8 cellular contexts compared by ENCODE assay signal in the genomic region with DNA sequence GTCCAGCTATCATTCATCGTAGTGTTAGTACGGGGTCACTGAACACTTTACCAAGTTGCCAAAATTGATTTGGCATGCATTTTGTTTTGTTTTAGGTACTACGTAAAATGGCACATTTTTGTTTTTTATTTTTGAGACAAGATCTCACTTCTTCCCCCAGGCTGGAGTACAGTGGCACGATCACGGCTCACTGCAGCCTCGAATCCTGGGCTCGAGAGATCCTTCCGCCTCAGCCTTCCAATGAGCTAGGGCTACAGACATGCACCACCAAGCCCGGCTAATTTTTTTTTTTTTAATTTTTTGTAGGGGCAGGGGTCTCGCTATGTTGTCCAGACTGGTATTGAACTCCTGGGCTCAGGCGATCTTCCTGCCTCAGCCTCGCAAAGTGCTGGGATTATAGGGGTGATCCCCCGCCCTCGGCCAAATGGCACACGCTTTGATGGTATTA. TPM values are rescaled to one million over a fixed set of nuclear protein-coding genes. Genes with fewer than 3 reads are reported as not detected.
DNase-seq lines count a peak whose midpoint lies in the region; FAIRE-seq and TF ChIP-seq lines count a peak whose summit lies in the region.

No MANE protein-coding gene starts in this region.

- no peak overlapping the region for H3K56ac ChIP-seq in H1 (replicated peaks; ENCODE audit: insufficient read length, low read depth, low read length)

- H3K27me3 Mint-ChIP-seq in nephron progenitor cell (ENCODE audit: low read depth, poor library complexity), result no peaks in the 10 kb centered on the region

- no peak overlapping the region for H2AK5ac ChIP-seq in H1 (ENCODE audit: low read depth, low read length)

- no peak for TF ChIP-seq RAD21 in H1 (IDR thresholded peaks at IDR 0.05 in 1 of 2, conservative IDR thresholded peaks at IDR 0.05 in 1 of 2; ENCODE audit: low read depth in 2 of 2, low read length in 2 of 2)

- no peak overlapping the region for H4K91ac ChIP-seq in H1 (replicated peaks; ENCODE audit: insufficient read length, low read length)

- no peak overlapping the region for H2BK20ac ChIP-seq in H1 (ENCODE audit: low read length)

- TF ChIP-seq POLR2A in H1 (IDR thresholded peaks at IDR 0.05; ENCODE audit: control extremely low read depth in 1 of 2, low read depth in 2 of 2, low read length in 2 of 2), result no peak

- H3K4me3 ChIP-seq in H1 (ENCODE audit: extremely low read depth in 1 of 4, insufficient read depth in 2 of 4, low read depth in 3 of 4, low read length in 4 of 4), result peak overlapping the region; percentile 70 to 80 (median 74)

- POLR2A ChIA-PET in H1 (lab: Charles Lee; ENCODE audit: partially characterized antibody), result interaction anchor here (0.5 to 2.8 kb wide), 11 partner anchors 9 to 814 kb away, joined by 3 to 13 read pairs (median 4); a partner anchor contains a TSS
- POLR2A ChIA-PET in GM10248 (lab: Yijun Ruan, JAX), result interaction anchor here (1.3 kb wide), 1 partner anchor 198 kb away, joined by 3 read pairs; no protein-coding TSS in a partner anchor

- CTCF ChIA-PET in H1 (lab: Charles Lee; ENCODE audit: partially characterized antibody), result interaction anchor here (0.6 to 2.5 kb wide), 20 partner anchors 9 to 966 kb away, joined by 3 to 15 read pairs (median 4); no protein-coding TSS in a partner anchor
- CTCF ChIA-PET in GM10248 (lab: Yijun Ruan, JAX), result interaction anchor here (0.8 to 4.1 kb wide), 11 partner anchors 10 to 281 kb away, joined by 3 to 39 read pairs (median 5); no protein-coding TSS in a partner anchor

- H3K79me2 ChIP-seq in H1 (ENCODE audit: control insufficient read depth in 1 of 2, insufficient read depth in 2 of 2, low read length in 2 of 2), result peaks cover 0 to 30% of the 10 kb centered on the region in 2 experiments; a peak in 2 of 4 replicates

- peaks cover 26% of the 10 kb centered on the region for H3K4me1 Mint-ChIP-seq in nephron progenitor cell

- no peaks in the 10 kb centered on the region; the same call in 1 of the 2 replicates for H3K79me1 ChIP-seq in H1 (ENCODE audit: low read depth, low read length)

- peak; percentile 10 for DNase-seq in NCI-H146 (lab: John Stamatoyannopoulos, UW)
- no peak for DNase-seq in NCI-H146 treated with DMSO at 0.1 percent for 48 hours (lab: John Stamatoyannopoulos, UW; ENCODE audit: unreplicated experiment)
- peak; percentile 61 for DNase-seq in RPMI7951 (ENCODE audit: low read depth)
- DNase-seq in H1 (ENCODE audit: low read depth in 1 of 2, low spot score in 2 of 2), result no peak
- no peak for DNase-seq in nephron progenitor cell
- DNase-seq in KBM-7, result no peak
- no peak for DNase-seq in HTR-8/SVneo (ENCODE audit: insufficient read length, low spot score)
- DNase-seq in GM10248 (ENCODE audit: extremely low spot score), result no peak

- H2AFZ ChIP-seq in H1 (ENCODE audit: low read length), result peak overlapping the region; percentile 64

- no peaks in the 10 kb centered on the region for H3K9me3 Mint-ChIP-seq in nephron progenitor cell

- H3K18ac ChIP-seq in H1 (ENCODE audit: extremely low read depth, low read length), result no peak overlapping the region; the same call in 1 of the 2 replicates

- FAIRE-seq in H1 (lab: Jason Lieb, UNC), result no peak
- FAIRE-seq in HTR-8/SVneo (lab: Jason Lieb, UNC), result no peak

- H3K27me3 ChIP-seq in H1 (replicated peaks in 1 of 4; ENCODE audit: control insufficient read depth in 3 of 4, extremely low read depth in 1 of 4, insufficient read depth in 3 of 4, low read length in 3 of 4), result no peaks in the 10 kb centered on the region

- no peak for TF ChIP-seq EP300 in H1 (IDR thresholded peaks at IDR 0.05; ENCODE audit: borderline replicate concordance in 1 of 2, low read depth in 2 of 2, low read length in 2 of 2)

- in situ Hi-C loops in KBM-7 (cut with MboI; ENCODE audit: low pct_unique_long_range_greater_than_20kb, low sequenced_read_pairs), result no loop called here

- no peak overlapping the region for H4K8ac ChIP-seq in H1 (ENCODE audit: extremely low read depth, insufficient read depth, low read length)

- H3K9ac ChIP-seq in H1 (replicated peaks in 1 of 4; ENCODE audit: extremely low read depth in 1 of 4, low read depth in 3 of 4, low read length in 3 of 4), result peak overlapping the region in 3 of 4 experiments; percentile 59 to 71 (median 67); a peak in 6 of 7 replicates

- peaks cover 6% of the 10 kb centered on the region; the same call in 1 of the 2 replicates for H3K23me2 ChIP-seq in H1 (ENCODE audit: low read depth, low read length)

- no peak overlapping the region for H3K14ac ChIP-seq in H1 (ENCODE audit: insufficient read length)

- TF ChIP-seq CTCF in H1 (IDR thresholded peaks at IDR 0.05; ENCODE audit: control extremely low read depth in 1 of 3, insufficient read depth in 1 of 3, low read depth in 1 of 3, low read length in 3 of 3), result no peak
- no peak for TF ChIP-seq CTCF in nephron progenitor cell (IDR thresholded peaks at IDR 0.05)
- TF ChIP-seq CTCF in GM10248 (IDR thresholded peaks at IDR 0.05; ENCODE audit: control extremely low read depth, extremely low read depth, low read depth, missing control alignments), result no peak

- H3K27ac ChIP-seq in H1 (ENCODE audit: low read depth, low read length), result peak overlapping the region; percentile 46

- H2BK12ac ChIP-seq in H1 (ENCODE audit: low read depth, low read length), result no peak overlapping the region

- H3K23ac ChIP-seq in H1 (ENCODE audit: insufficient read length), result no peak overlapping the region

- peaks cover 0 to 4% (median 0%) of the 10 kb centered on the region in 4 experiments; a peak in 3 of 7 replicates for H3K4me1 ChIP-seq in H1 (replicated peaks in 1 of 4; ENCODE audit: control insufficient read depth in 3 of 4, insufficient read depth in 4 of 4, low read length in 3 of 4)

- H4K5ac ChIP-seq in H1 (ENCODE audit: insufficient read length, low read depth, low read length), result peak overlapping the region; percentile 55

- H3K36me3 Mint-ChIP-seq in nephron progenitor cell (ENCODE audit: low read depth), result peaks cover 29% of the 10 kb centered on the region

- 0 out of 2 replicates have a peak overlapping the region, but pooled peaks have one; percentile 71 for H2BK5ac ChIP-seq in H1 (ENCODE audit: low read depth, low read length)

- 46% methylated on average over 15 of the region's 15 CpGs; no CpG with 5 or more reads in 1 of the 2 experiments for WGBS in H1 (ENCODE audit: extremely low coverage in 1 of 2, insufficient coverage in 1 of 2, insufficient read length in 1 of 2, insufficient replicate concordance in 2 of 2, low coverage in 1 of 2, low lambda C conversion rate in 2 of 2, missing lambda C conversion rate in 1 of 2), 2 experiments

- H3K9me3 ChIP-seq in H1 (ENCODE audit: insufficient read depth in 2 of 2, low read depth in 1 of 2, low read length in 1 of 2), result no peaks in the 10 kb centered on the region

- H3K4me2 ChIP-seq in H1 (ENCODE audit: insufficient read depth in 1 of 2, low read depth in 2 of 2, low read length in 2 of 2), result peak overlapping the region; percentile 67 to 86

- H2BK120ac ChIP-seq in H1 (replicated peaks; ENCODE audit: low read depth, low read length), result no peak overlapping the region

- peaks cover 14 to 20% (median 16%) of the 10 kb centered on the region in 4 experiments for H3K36me3 ChIP-seq in H1 (ENCODE audit: control insufficient read depth in 2 of 4, insufficient read depth in 4 of 4, low read length in 3 of 4)

- H2BK15ac ChIP-seq in H1 (ENCODE audit: low read length), result no peak overlapping the region

- peaks cover 0 to 3% of the 10 kb centered on the region in 2 experiments for H4K20me1 ChIP-seq in H1 (replicated peaks in 1 of 2; ENCODE audit: control insufficient read depth in 1 of 2, insufficient read depth in 2 of 2, low read length in 2 of 2)

- H3K4ac ChIP-seq in H1 (replicated peaks; ENCODE audit: insufficient read length, low read depth, low read length), result no peak overlapping the region

- peak overlapping the region; percentile 97 for H3K27ac Mint-ChIP-seq in nephron progenitor cell

- H3K4me3 Mint-ChIP-seq in nephron progenitor cell, result peak overlapping the region; percentile 90

TF ChIP-seq in H1, 55 proteins besides CTCF, POLR2A, EP300 and RAD21:
- TF ChIP-seq ASH2L (IDR thresholded peaks at IDR 0.05; ENCODE audit: low read length), result no peak
- TF ChIP-seq RXRA (IDR thresholded peaks at IDR 0.05; ENCODE audit: insufficient read depth, low read depth, low read length), result no peak
- TF ChIP-seq GABPA (IDR thresholded peaks at IDR 0.05; ENCODE audit: borderline replicate concordance, insufficient read depth, low read length), result no peak
- TF ChIP-seq JUN (IDR thresholded peaks at IDR 0.05; ENCODE audit: low read depth, low read length), result no peak
- no peak for TF ChIP-seq HDAC2 (IDR thresholded peaks at IDR 0.05; ENCODE audit: borderline replicate concordance in 1 of 2, low read depth in 2 of 2, low read length in 2 of 2)
- TF ChIP-seq SAP30 (IDR thresholded peaks at IDR 0.05; ENCODE audit: insufficient read depth, insufficient replicate concordance, low read length), result no peak
- no peak for TF ChIP-seq TAF7 (optimal IDR thresholded peaks at IDR 0.05; ENCODE audit: borderline replicate concordance, low read depth, low read length)
- no peak for TF ChIP-seq BACH1 (IDR thresholded peaks at IDR 0.05; ENCODE audit: low read length)

RNA-seq across cellular contexts. Expression of a gene that starts 0.8 kb away (rescaled TPM):
- total RNA-seq in RPMI7951 (2014; rRNA removed; shearing (Covaris generic)), result 40.9 and 49.6 TPM in 2 replicates
- total RNA-seq in H1 (2021; fragmentation: NEBNext Ultra II Directional; extraction: Animal tissue kit (Norgen Biotek cat#: 25700)), result 25.2 and 25.8 TPM in 2 replicates
- 5.4 and 6.6 TPM in 2 replicates for polyA plus RNA-seq in H1 (2011; rRNA removed)
- polyA plus RNA-seq in H1 (2011; cell fraction: cytosol; rRNA removed), result 7.3 TPM
- polyA plus RNA-seq in H1 (2011; cell fraction: nucleus; rRNA removed), result 7.4 TPM
- 6.8 to 12.0 TPM (median 7.8 TPM) in 4 replicates for polyA plus RNA-seq in H1 (2012, experiment 1 of 2)
- polyA plus RNA-seq in H1 (2012, experiment 2 of 2), result 1.3 TPM
- polyA plus RNA-seq in H1 (2013, experiment 1 of 2), result 17.6 TPM
- 16.8 TPM for polyA plus RNA-seq in H1 (2013, experiment 2 of 2)
- polyA minus RNA-seq in H1 (2011; rRNA and poly(A)+ RNA removed), result 20.7 and 22.7 TPM in 2 replicates
- polyA minus RNA-seq in H1 (2011; cell fraction: cytosol; rRNA and poly(A)+ RNA removed), result 10.9 TPM
- polyA minus RNA-seq in H1 (2011; cell fraction: nucleus; rRNA and poly(A)+ RNA removed), result 47.1 TPM

Comparison
In these comparisons a context has a peak if more than half of its experiments do, and no peak if none do; other contexts are left out.
1. DNase-seq: peak in NCI-H146 (single experiment) and RPMI7951 (single experiment); none in NCI-H146 treated with DMSO at 0.1 percent for 48 hours (single experiment), H1 (0 of 2), nephron progenitor cell (single experiment), KBM-7 (single experiment), HTR-8/SVneo (single experiment) and GM10248 (single experiment).